ENCODE assay signal across 1 cellular context in the genomic region with DNA sequence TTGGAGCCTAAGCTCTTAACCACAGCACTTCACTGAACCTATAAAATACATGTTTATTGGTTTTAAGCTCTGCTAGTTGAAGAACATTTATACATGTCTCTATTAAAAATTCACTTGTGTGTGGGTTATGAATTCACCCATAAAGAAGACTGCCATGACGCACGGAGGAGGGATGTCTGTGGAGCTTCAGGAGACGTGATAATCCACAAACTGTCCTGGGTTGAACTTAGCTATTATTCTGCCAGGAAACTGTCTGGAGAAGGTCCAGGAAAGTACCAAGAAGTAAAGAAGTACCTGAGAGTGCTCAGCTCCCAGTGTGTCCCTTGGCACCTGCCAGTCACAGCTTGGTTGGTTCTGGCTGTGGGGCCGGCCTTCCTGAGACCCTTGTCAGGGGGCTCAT.
TF ChIP-seq lines count a peak whose summit lies in the region.

No MANE protein-coding gene starts in this region.

TF ChIP-seq in HepG2, 621 proteins besides CTCF, POLR2A, EP300 and RAD21:
- TF ChIP-seq, protein P1, sequence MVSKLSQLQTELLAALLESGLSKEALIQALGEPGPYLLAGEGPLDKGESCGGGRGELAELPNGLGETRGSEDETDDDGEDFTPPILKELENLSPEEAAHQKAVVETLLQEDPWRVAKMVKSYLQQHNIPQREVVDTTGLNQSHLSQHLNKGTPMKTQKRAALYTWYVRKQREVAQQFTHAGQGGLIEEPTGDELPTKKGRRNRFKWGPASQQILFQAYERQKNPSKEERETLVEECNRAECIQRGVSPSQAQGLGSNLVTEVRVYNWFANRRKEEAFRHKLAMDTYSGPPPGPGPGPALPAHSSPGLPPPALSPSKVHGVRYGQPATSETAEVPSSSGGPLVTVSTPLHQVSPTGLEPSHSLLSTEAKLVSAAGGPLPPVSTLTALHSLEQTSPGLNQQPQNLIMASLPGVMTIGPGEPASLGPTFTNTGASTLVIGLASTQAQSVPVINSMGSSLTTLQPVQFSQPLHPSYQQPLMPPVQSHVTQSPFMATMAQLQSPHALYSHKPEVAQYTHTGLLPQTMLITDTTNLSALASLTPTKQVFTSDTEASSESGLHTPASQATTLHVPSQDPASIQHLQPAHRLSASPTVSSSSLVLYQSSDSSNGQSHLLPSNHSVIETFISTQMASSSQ (IDR thresholded peaks at IDR 0.05; ENCODE audit: low read depth), result no peak
- TF ChIP-seq, protein P1 (CRISPR knock-in tag; IDR thresholded peaks at IDR 0.05; ENCODE audit: borderline replicate concordance), result no peak
- TF ChIP-seq IKZF4 (CRISPR knock-in tag; IDR thresholded peaks at IDR 0.05; ENCODE audit: borderline replicate concordance, low read depth, not compliant biosample characterization) (no peak), FOXP1 (IDR thresholded peaks at IDR 0.05) (no peak), FOXP1 (CRISPR knock-in tag; IDR thresholded peaks at IDR 0.05) (no peak), ZNF33B (CRISPR knock-in tag; IDR thresholded peaks at IDR 0.05) (no peak), STAG1 (CRISPR knock-in tag; IDR thresholded peaks at IDR 0.05) (no peak), ATF7 (IDR thresholded peaks at IDR 0.05) (no peak), ATF7 (CRISPR knock-in tag; IDR thresholded peaks at IDR 0.05) (no peak), RFXANK (CRISPR knock-in tag; IDR thresholded peaks at IDR 0.05) (no peak), KMT2B (CRISPR knock-in tag; IDR thresholded peaks at IDR 0.05) (no peak), GZF1 (CRISPR knock-in tag; IDR thresholded peaks at IDR 0.05) (no peak), IKZF1 (IDR thresholded peaks at IDR 0.05) (no peak), SNAI1 (CRISPR knock-in tag; IDR thresholded peaks at IDR 0.05; ENCODE audit: borderline replicate concordance) (no peak), MLLT10 (CRISPR knock-in tag; IDR thresholded peaks at IDR 0.05) (no peak)
- TF ChIP-seq, protein P2, sequence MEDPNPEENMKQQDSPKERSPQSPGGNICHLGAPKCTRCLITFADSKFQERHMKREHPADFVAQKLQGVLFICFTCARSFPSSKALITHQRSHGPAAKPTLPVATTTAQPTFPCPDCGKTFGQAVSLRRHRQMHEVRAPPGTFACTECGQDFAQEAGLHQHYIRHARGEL (CRISPR knock-in tag; IDR thresholded peaks at IDR 0.05), result no peak
- TF ChIP-seq, protein P3, sequence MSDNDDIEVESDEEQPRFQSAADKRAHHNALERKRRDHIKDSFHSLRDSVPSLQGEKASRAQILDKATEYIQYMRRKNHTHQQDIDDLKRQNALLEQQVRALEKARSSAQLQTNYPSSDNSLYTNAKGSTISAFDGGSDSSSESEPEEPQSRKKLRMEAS (IDR thresholded peaks at IDR 0.05), result no peak
- TF ChIP-seq, protein P4, sequence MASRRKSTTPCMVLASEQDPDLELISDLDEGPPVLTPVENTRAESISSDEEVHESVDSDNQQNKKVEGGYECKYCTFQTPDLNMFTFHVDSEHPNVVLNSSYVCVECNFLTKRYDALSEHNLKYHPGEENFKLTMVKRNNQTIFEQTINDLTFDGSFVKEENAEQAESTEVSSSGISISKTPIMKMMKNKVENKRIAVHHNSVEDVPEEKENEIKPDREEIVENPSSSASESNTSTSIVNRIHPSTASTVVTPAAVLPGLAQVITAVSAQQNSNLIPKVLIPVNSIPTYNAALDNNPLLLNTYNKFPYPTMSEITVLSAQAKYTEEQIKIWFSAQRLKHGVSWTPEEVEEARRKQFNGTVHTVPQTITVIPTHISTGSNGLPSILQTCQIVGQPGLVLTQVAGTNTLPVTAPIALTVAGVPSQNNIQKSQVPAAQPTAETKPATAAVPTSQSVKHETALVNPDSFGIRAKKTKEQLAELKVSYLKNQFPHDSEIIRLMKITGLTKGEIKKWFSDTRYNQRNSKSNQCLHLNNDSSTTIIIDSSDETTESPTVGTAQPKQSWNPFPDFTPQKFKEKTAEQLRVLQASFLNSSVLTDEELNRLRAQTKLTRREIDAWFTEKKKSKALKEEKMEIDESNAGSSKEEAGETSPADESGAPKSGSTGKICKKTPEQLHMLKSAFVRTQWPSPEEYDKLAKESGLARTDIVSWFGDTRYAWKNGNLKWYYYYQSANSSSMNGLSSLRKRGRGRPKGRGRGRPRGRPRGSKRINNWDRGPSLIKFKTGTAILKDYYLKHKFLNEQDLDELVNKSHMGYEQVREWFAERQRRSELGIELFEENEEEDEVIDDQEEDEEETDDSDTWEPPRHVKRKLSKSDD (CRISPR knock-in tag; IDR thresholded peaks at IDR 0.05; ENCODE audit: low read depth), result no peak
TF ChIP-seq in HepG2: peak in this region for 0.
